Comparison of ENCODE assay signal across 1 cellular context in genomic region chr13:36297600-36298338, GRCh38.
TF ChIP-seq lines count a peak whose summit lies in the region.

TSS of gene CCDC169 (minus strand) at chr13:36297814. CDS start at chr13:36297719, 95 bp downstream.

TF ChIP-seq in H1, 55 proteins besides CTCF, POLR2A, EP300 and RAD21 (continued from another document):
- TF ChIP-seq CHD7 (IDR thresholded peaks at IDR 0.05; ENCODE audit: insufficient replicate concordance, low read length), result no peak
- peak; percentile 89 for TF ChIP-seq TAF1 (IDR thresholded peaks at IDR 0.05; ENCODE audit: low read depth, low read length)
- TF ChIP-seq ATF2 (IDR thresholded peaks at IDR 0.05; ENCODE audit: low read length), result no peak
- peak; percentile 31; the same call in 1 of the 2 replicates for TF ChIP-seq SRF (IDR thresholded peaks at IDR 0.05; ENCODE audit: low read depth, low read length)
- 0 out of 2 replicates have a peak, but pooled peaks have one; percentile 40 for TF ChIP-seq SP1 (IDR thresholded peaks at IDR 0.05; ENCODE audit: low read depth, low read length)
- TF ChIP-seq JUN (IDR thresholded peaks at IDR 0.05; ENCODE audit: low read depth, low read length), result peak; percentile 82
- TF ChIP-seq TAF7 (optimal IDR thresholded peaks at IDR 0.05; ENCODE audit: borderline replicate concordance, low read depth, low read length), result peak; percentile 68
- TF ChIP-seq SAP30 (IDR thresholded peaks at IDR 0.05; ENCODE audit: insufficient read depth, insufficient replicate concordance, low read length), result peak; percentile 15
- peak; percentile 78 for TF ChIP-seq KDM4A (IDR thresholded peaks at IDR 0.05; ENCODE audit: low read depth, low read length, severe bottlenecking)
- no peak for TF ChIP-seq RFX5 (IDR thresholded peaks at IDR 0.05; ENCODE audit: borderline replicate concordance, low read depth, low read length)
- TF ChIP-seq SIRT6 (IDR thresholded peaks at IDR 0.05; ENCODE audit: low read length), result no peak
- no peak for TF ChIP-seq EZH2 (IDR thresholded peaks at IDR 0.05; ENCODE audit: low read depth, low read length, severe bottlenecking)
- TF ChIP-seq SIX5 (IDR thresholded peaks at IDR 0.05; ENCODE audit: low read depth, low read length), result no peak
- peak in 1 of 2 experiments; percentile 10; a peak in 2 of 4 replicates for TF ChIP-seq SIN3A (conservative IDR thresholded peaks at IDR 0.05 in 1 of 2, IDR thresholded peaks at IDR 0.05 in 1 of 2; ENCODE audit: low read depth in 1 of 2, low read length in 2 of 2)
- peak; percentile 97 for TF ChIP-seq MAX (IDR thresholded peaks at IDR 0.05)
- peak; percentile 25; the same call in 1 of the 2 replicates for TF ChIP-seq GTF2F1 (IDR thresholded peaks at IDR 0.05; ENCODE audit: borderline replicate concordance, low read depth, low read length)
- no peak for TF ChIP-seq EGR1 (IDR thresholded peaks at IDR 0.05; ENCODE audit: borderline replicate concordance, low read depth, low read length)
- peak; percentile 30; the same call in 1 of the 2 replicates for TF ChIP-seq CHD1 (IDR thresholded peaks at IDR 0.05; ENCODE audit: low read depth, low read length)
- TF ChIP-seq GABPA (IDR thresholded peaks at IDR 0.05; ENCODE audit: borderline replicate concordance, insufficient read depth, low read length), result no peak
- TF ChIP-seq RBBP5 (IDR thresholded peaks at IDR 0.05; ENCODE audit: borderline replicate concordance, low read depth, low read length), result peak; percentile 77; the same call in 1 of the 2 replicates
- peak; percentile 95 for TF ChIP-seq CREB1 (IDR thresholded peaks at IDR 0.05)
- no peak for TF ChIP-seq CHD2 (IDR thresholded peaks at IDR 0.05; ENCODE audit: low read length)
- 0 out of 2 replicates have a peak, but pooled peaks have one; percentile 39 for TF ChIP-seq TEAD4 (IDR thresholded peaks at IDR 0.05; ENCODE audit: low read depth, low read length)
- peak; percentile 83 for TF ChIP-seq TBP (IDR thresholded peaks at IDR 0.05; ENCODE audit: low read depth, low read length)
- no peak for TF ChIP-seq KDM5A (IDR thresholded peaks at IDR 0.05; ENCODE audit: low read length)
- 0 out of 2 replicates have a peak, but pooled peaks have one; percentile 30 for TF ChIP-seq YY1 (IDR thresholded peaks at IDR 0.05; ENCODE audit: low read depth, low read length)
- TF ChIP-seq NANOG (IDR thresholded peaks at IDR 0.05; ENCODE audit: insufficient read depth, low read depth, low read length, poor library complexity, severe bottlenecking), result no peak
- TF ChIP-seq RNF2 (IDR thresholded peaks at IDR 0.05; ENCODE audit: borderline replicate concordance, low read depth, low read length, missing control alignments, poor library complexity, severe bottlenecking), result no peak
- TF ChIP-seq ATF3 (IDR thresholded peaks at IDR 0.05; ENCODE audit: insufficient read depth, low read depth, low read length), result peak; percentile 51; the same call in 1 of the 2 replicates
- peak; percentile 85 for TF ChIP-seq ASH2L (IDR thresholded peaks at IDR 0.05; ENCODE audit: low read length)
- no peak for TF ChIP-seq CTBP2 (IDR thresholded peaks at IDR 0.05; ENCODE audit: borderline replicate concordance, insufficient read depth, insufficient read length, low read length)
- TF ChIP-seq JUND (IDR thresholded peaks at IDR 0.05; ENCODE audit: low read length), result peak; percentile 94
- no peak for TF ChIP-seq USF2 (IDR thresholded peaks at IDR 0.05; ENCODE audit: low read length)
- TF ChIP-seq POLR2AphosphoS5 (IDR thresholded peaks at IDR 0.05; ENCODE audit: low read depth, low read length), result peak; percentile 98
- TF ChIP-seq PHF8 (conservative IDR thresholded peaks at IDR 0.05; ENCODE audit: low read depth, low read length), result peak; percentile 76
TF ChIP-seq in H1: peak in this region for 23.
